Comparison of ENCODE assay signal across 2 cellular contexts in genomic region chr16:2333772-2334379, GRCh38.
TF ChIP-seq lines count a peak whose summit lies in the region.

No MANE protein-coding gene starts in this region.

TF ChIP-seq in A549, 52 proteins besides CTCF, POLR2A, EP300 and RAD21 (continued from another document):
- TF ChIP-seq USF2 (IDR thresholded peaks at IDR 0.05), result no peak
- no peak for TF ChIP-seq EHF (CRISPR knock-in tag; IDR thresholded peaks at IDR 0.05)

TF ChIP-seq in HEK293, 187 proteins besides CTCF, POLR2A, EP300 and RAD21:
- TF ChIP-seq BCL6B (tag by site-specific recombination; IDR thresholded peaks at IDR 0.05) (no peak), ZSCAN23 (tag by site-specific recombination; IDR thresholded peaks at IDR 0.05) (no peak), ZNF600 (tag by site-specific recombination; IDR thresholded peaks at IDR 0.05) (peak; percentile 77), ZNF610 (tag by site-specific recombination; IDR thresholded peaks at IDR 0.05; ENCODE audit: borderline replicate concordance) (no peak), ZSCAN16 (tag by site-specific recombination; IDR thresholded peaks at IDR 0.05) (no peak), ZNF121 (tag by site-specific recombination; IDR thresholded peaks at IDR 0.05) (no peak), SP7 (tag by site-specific recombination; IDR thresholded peaks at IDR 0.05) (peak; percentile 80), HIC1 (tag by site-specific recombination; IDR thresholded peaks at IDR 0.05) (peak; percentile 34; the same call in 1 of the 2 replicates), ZBTB1 (tag by site-specific recombination; IDR thresholded peaks at IDR 0.05) (no peak), ZNF350 (tag by site-specific recombination; IDR thresholded peaks at IDR 0.05) (no peak), ZNF629 (tag by site-specific recombination; IDR thresholded peaks at IDR 0.05) (peak; percentile 53; the same call in 1 of the 2 replicates), INSM2 (tag by site-specific recombination; IDR thresholded peaks at IDR 0.05) (no peak), ZNF580 (tag by site-specific recombination; IDR thresholded peaks at IDR 0.05) (no peak), KLF17 (tag by site-specific recombination; IDR thresholded peaks at IDR 0.05) (peak; percentile 68; the same call in 1 of the 2 replicates), PATZ1 (tag by site-specific recombination; IDR thresholded peaks at IDR 0.05) (0 out of 2 replicates have a peak, but pooled peaks have one; percentile 26), ZNF785 (tag by site-specific recombination; IDR thresholded peaks at IDR 0.05) (no peak)
